ENCODE assay signal across 7 cellular contexts in the genomic region with DNA sequence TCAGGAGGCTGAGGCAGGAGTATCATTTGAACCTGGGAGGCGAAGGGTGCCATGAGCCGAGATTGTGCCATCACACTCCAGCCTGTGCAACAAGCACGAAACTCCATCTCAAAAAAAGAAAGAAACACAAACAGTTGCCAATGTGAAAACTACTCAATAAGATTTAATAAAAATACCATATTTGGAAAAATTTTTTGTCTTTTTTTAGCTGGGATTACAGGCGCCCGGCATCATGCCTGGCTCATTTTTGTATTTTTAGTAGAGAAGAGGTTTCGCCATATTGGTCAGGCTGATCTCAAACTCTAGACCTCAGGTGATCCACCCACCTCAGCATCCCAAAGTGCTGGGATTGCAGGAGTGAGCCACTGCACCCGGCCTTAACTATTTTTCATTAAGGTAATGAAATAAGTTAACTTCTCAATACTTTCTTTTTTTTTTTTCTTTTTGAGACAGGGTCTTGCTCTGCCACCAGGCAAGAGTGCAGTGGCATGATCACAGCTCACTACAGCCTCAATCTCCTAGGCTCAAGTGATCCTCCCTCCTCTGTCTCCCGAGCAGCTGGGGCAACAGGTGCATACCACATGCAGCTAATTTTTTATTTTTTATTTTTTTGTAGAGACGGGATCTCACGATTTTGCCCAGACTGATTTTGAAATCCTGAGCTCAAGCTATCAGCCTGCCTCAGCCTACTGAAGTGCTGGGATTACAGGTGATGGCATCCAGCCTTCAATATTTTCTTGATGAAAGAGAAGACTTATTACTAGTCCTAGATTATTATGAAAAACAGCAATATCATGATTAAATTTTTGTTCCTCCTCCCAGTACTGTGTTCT.
"Had no signal": no experiment of that assay in that cellular context is flagged by ENCODE, and none has a peak within 500 bp of the region (broad histone marks: within the 10 kb centered on the region; RNA-seq: fewer than 3 reads in every experiment).

No MANE protein-coding gene starts in this region.

- H3K27ac ChIP-seq: HL-60 had no signal

- H3K36me3 Mint-ChIP-seq: IgD-negative memory B cell had no signal

- H3K4me1 Mint-ChIP-seq: GM23338, H9 had no signal

- DNase-seq: H9, HCEC 1CT, KBM-7 had no signal

- H3K4me3 Mint-ChIP-seq: GM23338, H9, IgD-negative memory B cell had no signal

- H3K27me3 Mint-ChIP-seq: IgD-negative memory B cell had no signal

- ATAC-seq: GM23338, HepG2 had no signal

- H3K27ac Mint-ChIP-seq: GM23338, H9, IgD-negative memory B cell had no signal
